ENCODE assay signal across 11 cellular contexts in the genomic region with DNA sequence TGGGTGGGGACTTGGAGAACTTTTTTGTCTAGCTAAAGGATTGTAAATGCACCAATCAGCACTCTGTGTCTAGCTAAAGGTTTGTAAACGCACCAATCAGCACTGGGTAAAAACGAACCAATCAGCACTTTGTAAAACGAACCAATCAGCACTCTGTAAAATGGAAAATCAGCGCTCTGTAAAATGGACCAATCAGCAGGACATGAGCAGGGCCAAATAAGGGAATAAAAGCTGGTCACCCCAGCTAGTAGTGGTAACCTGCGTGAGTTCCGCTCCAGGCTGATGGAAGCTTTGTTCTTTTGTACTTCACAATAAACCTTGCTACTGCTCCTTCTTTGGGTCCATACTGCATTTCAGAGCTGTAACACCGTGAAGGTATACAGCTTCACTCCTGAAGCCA. TPM values are rescaled to one million over a fixed set of nuclear protein-coding genes. Genes with fewer than 3 reads are reported as not detected.
A peak's percentile ranks its signal among the peaks of the same experiment; 100 is the strongest.
DNase-seq lines count a peak whose midpoint lies in the region; ATAC-seq and TF ChIP-seq lines count a peak whose summit lies in the region.
"Had no signal": no experiment of that assay in that cellular context is flagged by ENCODE, and none has a peak within 500 bp of the region (broad histone marks: within the 10 kb centered on the region; RNA-seq: fewer than 3 reads in every experiment).

No MANE protein-coding gene starts in this region.

- peaks cover 7% of the 10 kb centered on the region; the same call in 1 of the 2 replicates for H3K36me3 ChIP-seq in Karpas-422 (ENCODE audit: insufficient read depth, low read length)
- no peaks in the 10 kb centered on the region for H3K36me3 ChIP-seq in gastroesophageal sphincter
- H3K36me3 ChIP-seq in skeletal muscle tissue (ENCODE audit: control insufficient read depth in 3 of 3, insufficient read depth in 3 of 3, low read length in 3 of 3): no peaks in the 10 kb centered on the region
- no peaks in the 10 kb centered on the region for H3K36me3 ChIP-seq in heart left ventricle

- TF ChIP-seq POLR2A in gastroesophageal sphincter (IDR thresholded peaks at IDR 0.05) (peak in 1 of 2 donors; percentile 47), heart left ventricle (IDR thresholded peaks at IDR 0.05) (no peak)

- H3K9ac ChIP-seq in Karpas-422 (ENCODE audit: low read length) (no peak overlapping the region), skeletal muscle tissue (ENCODE audit: low read depth in 1 of 3, low read length in 3 of 3) (no peak overlapping the region)

- peaks cover 6 to 19% of the 10 kb centered on the region in 2 donors for H3K36me3 Mint-ChIP-seq in activated T-cell treated with anti-CD3 and anti-CD28 coated beads, Interleukin-2, amount 50 U/mL, for 72 hours (ENCODE audit: insufficient read depth in 2 of 2)

- H3K27me3 ChIP-seq in Karpas-422 (ENCODE audit: low read length) (no peaks in the 10 kb centered on the region), gastroesophageal sphincter (no peaks in the 10 kb centered on the region), skeletal muscle tissue (ENCODE audit: control insufficient read depth in 3 of 3, insufficient read depth in 3 of 3, low read length in 3 of 3) (no peaks in the 10 kb centered on the region), heart left ventricle (no peaks in the 10 kb centered on the region)

- peaks cover 48% of the 10 kb centered on the region for H3K4me1 Mint-ChIP-seq in activated T-cell treated with anti-CD3 and anti-CD28 coated beads, Interleukin-2, amount 50 U/mL, for 72 hours (ENCODE audit: low read depth)

- no peak overlapping the region for H2AFZ ChIP-seq in Karpas-422 (ENCODE audit: low read length)

- H3K9me3 ChIP-seq in Karpas-422 (ENCODE audit: low read length) (no peaks in the 10 kb centered on the region), gastroesophageal sphincter (no peaks in the 10 kb centered on the region), skeletal muscle tissue (ENCODE audit: control insufficient read depth in 3 of 3, low read length in 3 of 3) (no peaks in the 10 kb centered on the region), heart left ventricle (peaks cover 0 to 4% (median 0%) of the 10 kb centered on the region in 12 donors)

- TF ChIP-seq CTCF in gastroesophageal sphincter (IDR thresholded peaks at IDR 0.05) (no peak), omental fat pad (IDR thresholded peaks at IDR 0.05) (no peak), heart left ventricle (IDR thresholded peaks at IDR 0.05) (no peak)

- H3K4me3 Mint-ChIP-seq in activated T-cell treated with anti-CD3 and anti-CD28 coated beads, Interleukin-2, amount 50 U/mL, for 72 hours: peak overlapping the region; percentile 91 to 97

- H3K27me3 Mint-ChIP-seq in activated T-cell treated with anti-CD3 and anti-CD28 coated beads, Interleukin-2, amount 50 U/mL, for 72 hours (ENCODE audit: low read depth): no peaks in the 10 kb centered on the region

- H3K9me2 ChIP-seq in Karpas-422 (replicated peaks; ENCODE audit: insufficient read depth, low read length): no peaks in the 10 kb centered on the region

- TF ChIP-seq EP300 in gastroesophageal sphincter (IDR thresholded peaks at IDR 0.05): no peak

- H3K79me2 ChIP-seq in Karpas-422 (ENCODE audit: low read length): peaks cover 40% of the 10 kb centered on the region

- H4K20me1 ChIP-seq in Karpas-422 (ENCODE audit: insufficient read depth, low read depth, low read length): no peaks in the 10 kb centered on the region

- 56 to 76% methylated on average over 6 of the region's 7 CpGs for WGBS in gastroesophageal sphincter (ENCODE audit: low coverage in 1 of 2), 2 donors
- WGBS in heart left ventricle, 4 donors: 96 to 97% (median 97%) methylated on average over 7 of the region's 7 CpGs

- DNase-seq in Karpas-422 (no peak), HK-2 (ENCODE audit: unreplicated experiment) (no peak), omental fat pad (ENCODE audit: low spot score) (no peak), heart left ventricle (no peak)
- DNase-seq in activated T-cell treated with anti-CD3 and anti-CD28 coated beads, Interleukin-2, amount 50 U/mL, for 72 hours: no peak
- DNase-seq: NCI-H1694 treated with DMSO at 0.1 percent for 48 hours, posterior cingulate gyrus had no signal

- peaks cover 2 to 4% of the 10 kb centered on the region in 2 donors for H3K9me3 Mint-ChIP-seq in activated T-cell treated with anti-CD3 and anti-CD28 coated beads, Interleukin-2, amount 50 U/mL, for 72 hours

- no peak for ATAC-seq in activated T-cell treated with anti-CD3 and anti-CD28 coated beads, Interleukin-2, amount 50 U/mL, for 72 hours (replicated peaks in 1 of 2)
- no peak for ATAC-seq in gastroesophageal sphincter
- no peak for ATAC-seq in HG03025 (IDR thresholded peaks at IDR 0.05; ENCODE audit: low FRiP score, unreplicated experiment)
- ATAC-seq in omental fat pad (ENCODE audit: low FRiP score): no peak
- ATAC-seq in heart left ventricle: no peak

- no peak overlapping the region for H3K27ac ChIP-seq in Karpas-422 (ENCODE audit: low read length)
- peak overlapping the region; percentile 86 to 96 (median 94) for H3K27ac ChIP-seq in gastroesophageal sphincter
- H3K27ac ChIP-seq in skeletal muscle tissue (ENCODE audit: low read depth, low read length): no peak overlapping the region
- peak overlapping the region in 1 of 12 donors; percentile 97 for H3K27ac ChIP-seq in heart left ventricle

- intact Hi-C loops in heart left ventricle (cut with DNase I): loop anchor here in 5 of 10 donors (5.0 to 10.0 kb wide), 3 partner anchors 53 to 75 kb away; a partner anchor contains a TSS

- H3K4me2 ChIP-seq in Karpas-422 (ENCODE audit: low read depth, low read length, poor library complexity, severe bottlenecking): peak overlapping the region; percentile 79

- peak overlapping the region; percentile 96 for H3K27ac Mint-ChIP-seq in activated T-cell treated with anti-CD3 and anti-CD28 coated beads, Interleukin-2, amount 50 U/mL, for 72 hours

- H3K4me3 ChIP-seq in Karpas-422 (ENCODE audit: low read length): peak overlapping the region; percentile 98; the same call in 1 of the 2 replicates
- peak overlapping the region; percentile 61 to 81 for H3K4me3 ChIP-seq in gastroesophageal sphincter
- H3K4me3 ChIP-seq in skeletal muscle tissue (ENCODE audit: low read length in 3 of 3): peak overlapping the region in 2 of 3 donors; percentile 73 to 84
- H3K4me3 ChIP-seq in heart left ventricle: peak overlapping the region in 2 of 12 donors; percentile 75 to 87

- H3K4me1 ChIP-seq in Karpas-422 (ENCODE audit: low read length): peaks cover 33% of the 10 kb centered on the region
- peaks cover 0 to 14% (median 11%) of the 10 kb centered on the region in 3 donors for H3K4me1 ChIP-seq in gastroesophageal sphincter
- peaks cover 10 to 30% (median 12%) of the 10 kb centered on the region in 3 donors for H3K4me1 ChIP-seq in skeletal muscle tissue (ENCODE audit: control insufficient read depth in 3 of 3, insufficient read depth in 3 of 3, low read length in 3 of 3)
- H3K4me1 ChIP-seq in heart left ventricle: peaks cover 0 to 43% (median 25%) of the 10 kb centered on the region in 12 donors

RNA-seq across cellular contexts. Expression of a gene that starts 1.6 kb away (rescaled TPM):
- total RNA-seq in Karpas-422 (2014; rRNA removed; shearing (Covaris generic); ENCODE audit: low replicate concordance): 38.5 and 72.7 TPM in 2 replicates
- total RNA-seq in activated T-cell treated with anti-CD3 and anti-CD28 coated beads, Interleukin-2, amount 50 U/mL, for 72 hours: 10 to 100 TPM in 1 of 2 donors, 1 to 10 TPM in 1; 8.4 to 12.9 TPM
- 100 to 1,000 TPM in 3 of 4 donors, 10 to 100 TPM in 1; 37.6 to 156 (median 107) TPM for total RNA-seq in gastroesophageal sphincter
- 38.6 TPM for total RNA-seq in skeletal muscle tissue
- total RNA-seq in omental fat pad: 100 to 1,000 TPM in 2 of 4 donors, 10 to 100 TPM in 2; 22.8 to 238 (median 99.4) TPM
- total RNA-seq in heart left ventricle: 100 to 1,000 TPM; 101 to 235 (median 156) TPM
- polyA plus RNA-seq in heart left ventricle: 100 to 1,000 TPM in 1 of 2 donors, 10 to 100 TPM in 1; 79.0 to 104 TPM

RNA-seq across cellular contexts. Expression of a gene that starts 8.6 kb away (rescaled TPM):
- total RNA-seq in Karpas-422 (2014; rRNA removed; shearing (Covaris generic); ENCODE audit: low replicate concordance): not detected in 2 replicates
- under 1 TPM; 0.22 to 0.30 TPM for total RNA-seq in activated T-cell treated with anti-CD3 and anti-CD28 coated beads, Interleukin-2, amount 50 U/mL, for 72 hours
- total RNA-seq in gastroesophageal sphincter: under 1 TPM; 0.31 to 0.54 (median 0.35) TPM
- total RNA-seq in skeletal muscle tissue: under 0.01 TPM
- under 1 TPM in 3 of 4 donors, not detected in 1; 0.50 to 0.96 (median 0.56) TPM for total RNA-seq in omental fat pad
- total RNA-seq in heart left ventricle: under 1 TPM in 5 of 9 donors, not detected in 4; 0.07 to 0.50 (median 0.25) TPM
- polyA plus RNA-seq in heart left ventricle: under 1 TPM; 0.04 to 0.11 TPM

RNA-seq across cellular contexts. Expression of a gene that starts 24.3 kb away (rescaled TPM):
- 3.4 and 5.4 TPM in 2 replicates for total RNA-seq in Karpas-422 (2014; rRNA removed; shearing (Covaris generic); ENCODE audit: low replicate concordance)
- total RNA-seq in activated T-cell treated with anti-CD3 and anti-CD28 coated beads, Interleukin-2, amount 50 U/mL, for 72 hours: 1 to 10 TPM; 4.4 to 5.2 TPM
- total RNA-seq in gastroesophageal sphincter (under 1 TPM in 2 of 4 donors, not detected in 2; 0.31 to 0.50 TPM), skeletal muscle tissue (0.52 TPM), omental fat pad (1 to 10 TPM; 1.7 to 6.5 (median 2.4) TPM), heart left ventricle (1 to 10 TPM in 3 of 9 donors, under 1 TPM in 6; 0.35 to 2.4 (median 0.95) TPM)
- under 1 TPM; 0.27 to 0.62 TPM for polyA plus RNA-seq in heart left ventricle

RNA-seq across cellular contexts. Expression of a gene that starts 30.4 kb away (rescaled TPM):
- 4.1 and 5.9 TPM in 2 replicates for total RNA-seq in Karpas-422 (2014; rRNA removed; shearing (Covaris generic); ENCODE audit: low replicate concordance)
- 1 to 10 TPM; 1.1 to 3.4 TPM for total RNA-seq in activated T-cell treated with anti-CD3 and anti-CD28 coated beads, Interleukin-2, amount 50 U/mL, for 72 hours
- total RNA-seq in gastroesophageal sphincter: 10 to 100 TPM in 3 of 4 donors, 1 to 10 TPM in 1; 9.8 to 17.9 (median 16.5) TPM
- total RNA-seq in skeletal muscle tissue: 2.1 TPM
- 10 to 100 TPM in 3 of 4 donors, 1 to 10 TPM in 1; 4.9 to 41.6 (median 16.3) TPM for total RNA-seq in omental fat pad
- 10 to 100 TPM in 7 of 9 donors, 1 to 10 TPM in 2; 6.0 to 34.4 (median 27.0) TPM for total RNA-seq in heart left ventricle
- 10 to 100 TPM in 1 of 2 donors, 1 to 10 TPM in 1; 8.4 to 17.2 TPM for polyA plus RNA-seq in heart left ventricle

RNA-seq across cellular contexts. Expression of a gene that starts 45.0 kb away (rescaled TPM):
- total RNA-seq in Karpas-422 (2014; rRNA removed; shearing (Covaris generic); ENCODE audit: low replicate concordance): not detected in 2 replicates
- not detected for total RNA-seq in activated T-cell treated with anti-CD3 and anti-CD28 coated beads, Interleukin-2, amount 50 U/mL, for 72 hours
- total RNA-seq in gastroesophageal sphincter (not detected), skeletal muscle tissue (not detected), omental fat pad (under 1 TPM in 1 of 4 donors, not detected in 3; 0.63 TPM), heart left ventricle (under 1 TPM in 1 of 9 donors, not detected in 8; 0.36 TPM)
- polyA plus RNA-seq in heart left ventricle: not detected
- total RNA-seq: ureter had no signal

Comparison
In these comparisons a context has a peak if more than half of its experiments do, and no peak if none do; other contexts are left out.
1. H3K27ac ChIP-seq: peak in gastroesophageal sphincter (4 of 4); none in Karpas-422 (single experiment) and skeletal muscle tissue (single experiment).